ENCODE assay signal across 14 cellular contexts in genomic region chr5:106649031-106649430, GRCh38.
DNase-seq lines count a peak whose midpoint lies in the region; ATAC-seq, FAIRE-seq and TF ChIP-seq lines count a peak whose summit lies in the region.
"Had no signal": no experiment of that assay in that cellular context is flagged by ENCODE, and none has a peak within 500 bp of the region (broad histone marks: within the 10 kb centered on the region; RNA-seq: fewer than 3 reads in every experiment).

No MANE protein-coding gene starts in this region.

- H3K27me3 ChIP-seq in HCT116 (ENCODE audit: insufficient read depth, low read length) (no peaks in the 10 kb centered on the region), Caco-2 (replicated peaks; ENCODE audit: control insufficient read depth, insufficient read depth, low read length) (no peaks in the 10 kb centered on the region), gastroesophageal sphincter (no peaks in the 10 kb centered on the region)

- peak; percentile 37 for FAIRE-seq in A204.1 (lab: Jason Lieb, UNC)

- H3K9me3 Mint-ChIP-seq in Caco-2 (ENCODE audit: unreplicated experiment): no peaks in the 10 kb centered on the region
- H3K9me3 Mint-ChIP-seq: CD4-positive, alpha-beta T cell had no signal

- no peak overlapping the region for H3K4me2 ChIP-seq in HCT116 (ENCODE audit: low read length)

- in situ Hi-C loops in SK-MEL-5 (cut with HindIII; ENCODE audit: low pct_unique_long_range_greater_than_20kb, low sequenced_read_pairs): no loop called here

- POLR2A ChIA-PET in HCT116 (lab: Charles Lee): no interaction called here
- POLR2A ChIA-PET in Caco-2 (lab: Charles Lee): no interaction called here

- H4K20me1 ChIP-seq in HCT116 (ENCODE audit: insufficient read depth): no peaks in the 10 kb centered on the region

- RAD21 ChIA-PET in HCT116 (lab: Charles Lee; ENCODE audit: low non-redundant PET in 1 of 2, low total read pairs in 2 of 2, uncharacterized antibody in 2 of 2, unreplicated experiment in 2 of 2): no interaction called here

- BruUV-seq in HCT116 (replicated peaks; lab: Mats Ljungman, UMichigan): no TSS peak
- no TSS peak for BruUV-seq in Caco-2 (replicated peaks; lab: Mats Ljungman, UMichigan)

- H3K27me3 Mint-ChIP-seq in Caco-2 (ENCODE audit: insufficient read depth, unreplicated experiment): no peaks in the 10 kb centered on the region
- H3K27me3 Mint-ChIP-seq: B cell; CD4-positive, alpha-beta T cell had no signal

- no peak for TF ChIP-seq POLR2A in HCT116 (IDR thresholded peaks at IDR 0.05; ENCODE audit: borderline replicate concordance, extremely low read depth, insufficient read depth, insufficient read length)
- TF ChIP-seq POLR2A in gastroesophageal sphincter (IDR thresholded peaks at IDR 0.05): no peak

- no peak overlapping the region for H3K27ac Mint-ChIP-seq in Caco-2 (ENCODE audit: unreplicated experiment)
- H3K27ac Mint-ChIP-seq: B cell; CD4-positive, alpha-beta T cell had no signal

- no peak overlapping the region for H3K9ac ChIP-seq in HCT116 (ENCODE audit: low read length)

- no peak overlapping the region for H3K4me3 Mint-ChIP-seq in Caco-2 (ENCODE audit: unreplicated experiment)
- H3K4me3 Mint-ChIP-seq: B cell; CD4-positive, alpha-beta T cell had no signal

- no peaks in the 10 kb centered on the region; the same call in 1 of the 2 replicates for H3K9me2 ChIP-seq in HCT116 (ENCODE audit: insufficient read depth)

- no peak for TF ChIP-seq CTCF in HCT116 (IDR thresholded peaks at IDR 0.05 in 2 of 3, conservative IDR thresholded peaks at IDR 0.05 in 1 of 3; ENCODE audit: borderline replicate concordance in 1 of 3, insufficient read depth in 1 of 3, low read depth in 2 of 3, low read length in 2 of 3)
- no peak for TF ChIP-seq CTCF in Caco-2 (IDR thresholded peaks at IDR 0.05; ENCODE audit: insufficient read depth in 1 of 2, low read depth in 1 of 2, low read length in 1 of 2, severe bottlenecking in 1 of 2, unreplicated experiment in 1 of 2)
- no peak for TF ChIP-seq CTCF in gastroesophageal sphincter (IDR thresholded peaks at IDR 0.05)

- H3K36me3 ChIP-seq in HCT116 (ENCODE audit: control insufficient read depth in 1 of 2, insufficient read depth in 2 of 2, low read length in 2 of 2) (no peaks in the 10 kb centered on the region), Caco-2 (ENCODE audit: control insufficient read depth, insufficient read depth, low read length) (no peaks in the 10 kb centered on the region), gastroesophageal sphincter (no peaks in the 10 kb centered on the region)

- CTCF ChIA-PET in HCT116 (lab: Charles Lee): no interaction called here
- CTCF ChIA-PET in Caco-2 (lab: Charles Lee): no interaction called here

- H2AFZ ChIP-seq in HCT116 (ENCODE audit: low read depth, low read length, poor library complexity, severe bottlenecking): peak overlapping the region; percentile 37

- no peaks in the 10 kb centered on the region for H3K9me3 ChIP-seq in HCT116 (ENCODE audit: control insufficient read depth in 1 of 2, insufficient read depth in 1 of 2, low read depth in 1 of 2, low read length in 2 of 2)
- H3K9me3 ChIP-seq in Caco-2: no peaks in the 10 kb centered on the region
- peaks cover 0 to 5% (median 0%) of the 10 kb centered on the region in 3 donors for H3K9me3 ChIP-seq in gastroesophageal sphincter

- no peaks in the 10 kb centered on the region for H3K79me2 ChIP-seq in HCT116 (ENCODE audit: insufficient read depth, low read length)

- TF ChIP-seq RAD21 in HCT116 (IDR thresholded peaks at IDR 0.05; ENCODE audit: low read depth): no peak

- no peak for DNase-seq in HCT116 (ENCODE audit: low read depth, low spot score)
- DNase-seq in SK-MEL-5 (ENCODE audit: low read depth, low spot score): peak; percentile 70
- peak; percentile 16 for DNase-seq in medulla oblongata (ENCODE audit: extremely low spot score)
- no peak for DNase-seq in ureter (ENCODE audit: low spot score)
- DNase-seq in Caco-2: no peak
- no peak for DNase-seq in GM19240 (ENCODE audit: insufficient read length, low spot score)
- DNase-seq: 8988T; C1 segment of cervical spinal cord; CD4-positive, alpha-beta T cell; HCEC 1CT had no signal

- H3K36me3 Mint-ChIP-seq in Caco-2 (ENCODE audit: insufficient read depth, unreplicated experiment): no peaks in the 10 kb centered on the region

- H3K4me3 ChIP-seq in HCT116 (replicated peaks in 1 of 2; ENCODE audit: low read depth in 1 of 2, low read length in 2 of 2): no peak overlapping the region
- H3K4me3 ChIP-seq in Caco-2 (ENCODE audit: low read depth, low read length): no peak overlapping the region
- no peak overlapping the region for H3K4me3 ChIP-seq in gastroesophageal sphincter

- H3K4me1 ChIP-seq in HCT116 (ENCODE audit: control insufficient read depth in 1 of 2, insufficient read depth in 2 of 2, low read length in 2 of 2): no peaks in the 10 kb centered on the region
- no peaks in the 10 kb centered on the region for H3K4me1 ChIP-seq in Caco-2
- no peaks in the 10 kb centered on the region for H3K4me1 ChIP-seq in gastroesophageal sphincter

- ATAC-seq in HCT116: no peak
- no peak for ATAC-seq in gastroesophageal sphincter

- H3K27ac ChIP-seq in HCT116 (ENCODE audit: low read depth, low read length) (no peak overlapping the region), gastroesophageal sphincter (no peak overlapping the region)
- H3K27ac ChIP-seq: HL-60 had no signal

- intact Hi-C loops in HCT116 (cut with micrococcal nuclease) (no loop called here), Caco-2 (cut with micrococcal nuclease; ENCODE audit: unreplicated experiment) (no loop called here)

- no peaks in the 10 kb centered on the region for H3K4me1 Mint-ChIP-seq in Caco-2 (ENCODE audit: low read depth, unreplicated experiment)
- H3K4me1 Mint-ChIP-seq: B cell had no signal

- TF ChIP-seq EP300 in gastroesophageal sphincter (IDR thresholded peaks at IDR 0.05): no peak

TF ChIP-seq in HCT116, 20 proteins besides CTCF, POLR2A, EP300 and RAD21:
- TF ChIP-seq EGR1 (IDR thresholded peaks at IDR 0.05; ENCODE audit: low read depth): no peak
- no peak for TF ChIP-seq POLR2AphosphoS5 (IDR thresholded peaks at IDR 0.05; ENCODE audit: low read depth, low read length)
- no peak for TF ChIP-seq SP1 (IDR thresholded peaks at IDR 0.05; ENCODE audit: low read depth)
- no peak for TF ChIP-seq JUND (IDR thresholded peaks at IDR 0.05)
- no peak for TF ChIP-seq YY1 (IDR thresholded peaks at IDR 0.05; ENCODE audit: extremely low read depth, insufficient replicate concordance, low read depth, low read length)
- TF ChIP-seq CEBPB (IDR thresholded peaks at IDR 0.05; ENCODE audit: low read depth): no peak
- TF ChIP-seq ELF1 (IDR thresholded peaks at IDR 0.05; ENCODE audit: borderline replicate concordance, low read depth): no peak
- no peak for TF ChIP-seq REST (IDR thresholded peaks at IDR 0.05; ENCODE audit: low read depth)
- no peak for TF ChIP-seq EZH2 (IDR thresholded peaks at IDR 0.05)
- TF ChIP-seq TCF7L2 (IDR thresholded peaks at IDR 0.05; ENCODE audit: borderline replicate concordance, extremely low read depth, insufficient read depth, insufficient read length): no peak
- TF ChIP-seq SIN3A (IDR thresholded peaks at IDR 0.05; ENCODE audit: low read depth): no peak
- TF ChIP-seq FOSL1 (IDR thresholded peaks at IDR 0.05; ENCODE audit: low read depth): no peak
- no peak for TF ChIP-seq SRF (IDR thresholded peaks at IDR 0.05; ENCODE audit: low read depth)

Comparison
In these comparisons a context has a peak if more than half of its experiments do, and no peak if none do; other contexts are left out.
1. DNase-seq: peak in SK-MEL-5 (single experiment) and medulla oblongata (single experiment); none in HCT116 (single experiment), ureter (single experiment), Caco-2 (0 of 2) and GM19240 (single experiment).